27 cellular contexts compared by ENCODE assay signal in genomic region chr18:39863916-39864315, GRCh38.
"Had no signal": no experiment of that assay in that cellular context is flagged by ENCODE, and none has a peak within 500 bp of the region (broad histone marks: within the 10 kb centered on the region; RNA-seq: fewer than 3 reads in every experiment).

No MANE protein-coding gene starts in this region.

- H3K4me1 Mint-ChIP-seq: central memory CD8-positive, alpha-beta T cell; immature natural killer cell; naive B cell; nephron progenitor cell; stimulated activated naive B cell treated with anti-CD40 and anti-IgM and Interleukin-4, amounts not matched to agents 10 μg/mL and 1 μg/mL and 100 μg/mL, for 72 hours; stimulated activated naive CD8-positive, alpha-beta T cell treated with anti-CD3 and anti-CD28 coated beads, Interleukin-15, amount 100 ng/mL, for 72 hours had no signal

- H3K9me3 ChIP-seq: colonic mucosa, esophagus squamous epithelium, gastroesophageal sphincter, thyroid gland had no signal

- ATAC-seq: gastroesophageal sphincter; left cardiac atrium; left ventricle myocardium superior; sciatic nerve; stimulated activated naive B cell treated with anti-CD40 and anti-IgM and Interleukin-4, amounts not matched to agents 10 μg/mL and 1 μg/mL and 100 μg/mL, for 72 hours; stimulated activated naive CD8-positive, alpha-beta T cell treated with anti-CD3 and anti-CD28 coated beads, Interleukin-15, amount 100 ng/mL, for 72 hours had no signal

- FAIRE-seq: kidney, urothelium cell line had no signal

- H3K4me3 Mint-ChIP-seq: central memory CD8-positive, alpha-beta T cell; immature natural killer cell; naive B cell; nephron progenitor cell; stimulated activated naive B cell treated with anti-CD40 and anti-IgM and Interleukin-4, amounts not matched to agents 10 μg/mL and 1 μg/mL and 100 μg/mL, for 72 hours; stimulated activated naive CD8-positive, alpha-beta T cell treated with anti-CD3 and anti-CD28 coated beads, Interleukin-15, amount 100 ng/mL, for 72 hours; type B pancreatic cell had no signal

- H3K36me3 ChIP-seq: colonic mucosa, esophagus squamous epithelium, gastroesophageal sphincter, spleen, thyroid gland had no signal

- H3K27ac Mint-ChIP-seq: naive B cell; nephron progenitor cell; stimulated activated naive B cell treated with anti-CD40 and anti-IgM and Interleukin-4, amounts not matched to agents 10 μg/mL and 1 μg/mL and 100 μg/mL, for 72 hours; stimulated activated naive CD8-positive, alpha-beta T cell treated with anti-CD3 and anti-CD28 coated beads, Interleukin-15, amount 100 ng/mL, for 72 hours; type B pancreatic cell had no signal

- H3K27me3 ChIP-seq: colonic mucosa, dorsolateral prefrontal cortex, esophagus squamous epithelium, gastroesophageal sphincter, spleen, thyroid gland had no signal

- DNase-seq: colonic mucosa; effector CD8-positive, alpha-beta T cell; esophagus squamous epithelium; foreskin fibroblast; immature natural killer cell; kidney; left cardiac atrium; left ventricle myocardium superior; mesendoderm; naive B cell; nephron progenitor cell; posterior cingulate gyrus; spleen; stimulated activated CD4-positive, alpha-beta T cell treated with anti-CD3 and anti-CD28 coated beads, Interleukin-15, amount 100 ng/mL, for 24 hours; stimulated activated CD4-positive, alpha-beta T cell treated with anti-CD3 and anti-CD28 coated beads, Interleukin-1b, Interleukin-23, amount 100 ng/mL, for 48 hours; stimulated activated CD4-positive, alpha-beta T cell treated with anti-CD3 and anti-CD28 coated beads, Interleukin-4, amount 100 ng/mL, for 4 hours; stimulated activated naive B cell treated with anti-CD40 and anti-IgM and Interleukin-4, amounts not matched to agents 10 μg/mL and 1 μg/mL and 100 μg/mL, for 72 hours; stimulated activated naive CD8-positive, alpha-beta T cell treated with anti-CD3 and anti-CD28 coated beads, Interleukin-15, amount 100 ng/mL, for 72 hours had no signal

- H3K4me3 ChIP-seq: colonic mucosa, dorsolateral prefrontal cortex, esophagus squamous epithelium, gastroesophageal sphincter, lung, spleen, thyroid gland had no signal

- H3K27ac ChIP-seq: colonic mucosa, dorsolateral prefrontal cortex, epithelial cell of prostate, esophagus squamous epithelium, gastroesophageal sphincter, spleen, thyroid gland had no signal

- H3K27me3 Mint-ChIP-seq: central memory CD8-positive, alpha-beta T cell; naive B cell; stimulated activated naive B cell treated with anti-CD40 and anti-IgM and Interleukin-4, amounts not matched to agents 10 μg/mL and 1 μg/mL and 100 μg/mL, for 72 hours; stimulated activated naive CD8-positive, alpha-beta T cell treated with anti-CD3 and anti-CD28 coated beads, Interleukin-15, amount 100 ng/mL, for 72 hours; type B pancreatic cell had no signal

- H3K36me3 Mint-ChIP-seq: naive B cell; stimulated activated naive B cell treated with anti-CD40 and anti-IgM and Interleukin-4, amounts not matched to agents 10 μg/mL and 1 μg/mL and 100 μg/mL, for 72 hours had no signal

- H3K4me1 ChIP-seq: colonic mucosa, gastroesophageal sphincter, spleen had no signal
